In genomic region chr11:67665537-67666302, GRCh38 we compare ENCODE assay signal across 2 cellular contexts.
TF ChIP-seq lines count a peak whose summit lies in the region.

No MANE protein-coding gene starts in this region.

TF ChIP-seq in Ishikawa, 13 proteins besides CTCF, POLR2A, EP300 and RAD21:
- no peak for TF ChIP-seq FOXM1 (IDR thresholded peaks at IDR 0.05; ENCODE audit: borderline replicate concordance, low read depth)
- TF ChIP-seq TEAD4 (IDR thresholded peaks at IDR 0.05), result no peak
- peak; percentile 30; the same call in 1 of the 2 replicates for TF ChIP-seq MAX (IDR thresholded peaks at IDR 0.05)
- no peak for TF ChIP-seq CREB1 (IDR thresholded peaks at IDR 0.05; ENCODE audit: low read depth)
- TF ChIP-seq REST (IDR thresholded peaks at IDR 0.05; ENCODE audit: low read depth), result no peak
- TF ChIP-seq YY1 (IDR thresholded peaks at IDR 0.05; ENCODE audit: low read depth), result no peak
- TF ChIP-seq USF1 (IDR thresholded peaks at IDR 0.05), result peak; percentile 60; the same call in 1 of the 2 replicates
- TF ChIP-seq TCF12 (IDR thresholded peaks at IDR 0.05; ENCODE audit: low read depth), result no peak

TF ChIP-seq in H1, 55 proteins besides CTCF, POLR2A, EP300 and RAD21:
- TF ChIP-seq POLR2AphosphoS5 (IDR thresholded peaks at IDR 0.05; ENCODE audit: low read depth, low read length) (no peak), SIRT6 (IDR thresholded peaks at IDR 0.05; ENCODE audit: low read length) (no peak), HDAC6 (IDR thresholded peaks at IDR 0.05; ENCODE audit: low read depth, low read length) (no peak), KDM1A (IDR thresholded peaks at IDR 0.05; ENCODE audit: borderline replicate concordance, low read length) (no peak), PHF8 (conservative IDR thresholded peaks at IDR 0.05; ENCODE audit: low read depth, low read length) (no peak), NANOG (IDR thresholded peaks at IDR 0.05; ENCODE audit: insufficient read depth, low read depth, low read length, poor library complexity, severe bottlenecking) (no peak), KDM5A (IDR thresholded peaks at IDR 0.05; ENCODE audit: low read length) (no peak), CREB1 (IDR thresholded peaks at IDR 0.05) (no peak), SRF (IDR thresholded peaks at IDR 0.05; ENCODE audit: low read depth, low read length) (no peak), GTF2F1 (IDR thresholded peaks at IDR 0.05; ENCODE audit: borderline replicate concordance, low read depth, low read length) (no peak), ASH2L (IDR thresholded peaks at IDR 0.05; ENCODE audit: low read length) (no peak), POU5F1 (IDR thresholded peaks at IDR 0.05; ENCODE audit: low read depth, low read length) (no peak), KDM4A (IDR thresholded peaks at IDR 0.05; ENCODE audit: low read depth, low read length, severe bottlenecking) (no peak), JUN (IDR thresholded peaks at IDR 0.05; ENCODE audit: low read depth, low read length) (no peak)
